ENCODE assay signal across 8 cellular contexts in the genomic region with DNA sequence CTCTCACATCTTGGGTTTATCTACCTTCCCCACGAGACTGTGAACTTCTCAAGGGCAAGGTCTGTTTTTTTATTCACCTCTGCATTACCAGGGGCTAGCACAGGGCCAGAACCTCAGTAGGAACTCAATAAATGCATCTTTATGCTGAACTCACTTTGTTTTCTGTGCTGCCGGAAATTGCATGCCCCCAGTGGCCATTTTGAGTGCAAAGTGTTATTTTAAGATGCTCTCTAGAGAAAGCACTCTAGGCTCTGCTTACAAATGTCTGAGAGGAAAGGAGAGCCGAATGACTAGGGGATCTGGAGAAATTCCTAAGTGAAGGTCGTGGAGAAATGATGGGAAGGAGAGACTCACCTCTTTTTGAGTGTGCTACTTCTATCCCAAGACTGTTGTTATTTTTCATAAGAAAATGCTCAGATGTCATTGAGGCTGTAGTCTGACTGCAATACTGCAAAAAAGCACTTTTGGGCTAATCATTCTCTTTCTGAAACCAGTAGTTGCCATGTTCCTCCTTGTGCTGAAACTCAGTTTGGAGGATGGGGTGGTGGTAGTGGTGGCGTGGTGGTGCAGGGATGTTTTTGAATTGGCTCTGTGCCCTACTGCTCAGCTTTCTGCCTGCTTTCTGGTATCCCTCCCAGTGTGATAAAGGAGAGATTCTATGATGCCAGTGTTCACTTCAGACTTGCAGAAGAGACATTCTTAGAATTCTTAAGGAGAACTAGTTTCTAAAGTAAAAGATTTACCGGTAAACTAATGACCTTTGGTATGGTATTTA. TPM values are rescaled to one million over a fixed set of nuclear protein-coding genes. Genes with fewer than 3 reads are reported as not detected.
DNase-seq lines count a peak whose midpoint lies in the region; ATAC-seq and TF ChIP-seq lines count a peak whose summit lies in the region.

No MANE protein-coding gene starts in this region.

- CTCF ChIA-PET in AG04449 (lab: Yijun Ruan, JAX): interaction anchor here (1.1 kb wide), 2 partner anchors 9 to 31 kb away, joined by 3 read pairs; no protein-coding TSS in a partner anchor
- CTCF ChIA-PET in activated naive CD4-positive, alpha-beta T cell treated with anti-CD3 and anti-CD28 coated beads for 36 hours (lab: Charles Lee): interaction anchor here (0.6 to 2.0 kb wide), 3 partner anchors 36 to 1949 kb away, joined by 4 to 6 read pairs (median 4); no protein-coding TSS in a partner anchor

- H3K9me2 ChIP-seq in OCI-LY1 (ENCODE audit: low read depth, low read length): no peaks in the 10 kb centered on the region

- H3K27me3 Mint-ChIP-seq in activated naive CD4-positive, alpha-beta T cell treated with anti-CD3 and anti-CD28 coated beads for 36 hours (ENCODE audit: low read depth): no peaks in the 10 kb centered on the region

- no peaks in the 10 kb centered on the region for H3F3A ChIP-seq in OCI-LY1 (ENCODE audit: insufficient read depth, low read length)

- POLR2A ChIA-PET in AG04449 (lab: Yijun Ruan, JAX): no interaction called here

- intact Hi-C loops in activated naive CD4-positive, alpha-beta T cell treated with anti-CD3 and anti-CD28 coated beads for 36 hours (cut with micrococcal nuclease): loop anchor here (1.0 to 10.0 kb wide), 8 partner anchors 9 to 1148 kb away; a partner anchor contains a TSS

- DNase-seq in AG04449 (ENCODE audit: low read depth, low spot score) (no peak), iris pigment epithelial cell (ENCODE audit: low read depth) (peak; percentile 55), superior temporal gyrus (ENCODE audit: extremely low spot score) (peak; percentile 33), left lobe of liver (ENCODE audit: low spot score) (no peak)
- DNase-seq in activated naive CD4-positive, alpha-beta T cell treated with anti-CD3 and anti-CD28 coated beads for 36 hours: peak; percentile 57

- H3K27ac Mint-ChIP-seq in activated naive CD4-positive, alpha-beta T cell treated with anti-CD3 and anti-CD28 coated beads for 36 hours: peak overlapping the region; percentile 92

- no peaks in the 10 kb centered on the region for H3K9me3 Mint-ChIP-seq in activated naive CD4-positive, alpha-beta T cell treated with anti-CD3 and anti-CD28 coated beads for 36 hours

- peak overlapping the region; percentile 48 for H3K4me2 ChIP-seq in OCI-LY1 (ENCODE audit: low read length)

- H3K4me1 ChIP-seq in OCI-LY1 (ENCODE audit: insufficient read depth, low read length, severe bottlenecking): peaks cover 22% of the 10 kb centered on the region

- H3K27ac ChIP-seq in OCI-LY1 (ENCODE audit: low read depth, low read length, poor library complexity, severe bottlenecking): peak overlapping the region; percentile 14

- H3K9ac ChIP-seq in OCI-LY1 (ENCODE audit: low read length): no peak overlapping the region

- peaks cover 5% of the 10 kb centered on the region for H3K36me3 Mint-ChIP-seq in activated naive CD4-positive, alpha-beta T cell treated with anti-CD3 and anti-CD28 coated beads for 36 hours (ENCODE audit: low read depth)

- H4K20me1 ChIP-seq in OCI-LY1 (ENCODE audit: insufficient read depth, low read length): no peaks in the 10 kb centered on the region

- TF ChIP-seq CTCF in AG04449 (IDR thresholded peaks at IDR 0.05; ENCODE audit: insufficient read depth, low read length, missing control alignments): peak; percentile 43
- peak; percentile 55 for TF ChIP-seq CTCF in OCI-LY1 (IDR thresholded peaks at IDR 0.05; ENCODE audit: low read length)

- H3K4me3 Mint-ChIP-seq in activated naive CD4-positive, alpha-beta T cell treated with anti-CD3 and anti-CD28 coated beads for 36 hours: peak overlapping the region; percentile 48

- H3K79me2 ChIP-seq in OCI-LY1 (ENCODE audit: insufficient read depth, low read length): no peaks in the 10 kb centered on the region

- ATAC-seq in GM18520 (IDR thresholded peaks at IDR 0.05; ENCODE audit: unreplicated experiment) (peak; percentile 37), HG02885 (IDR thresholded peaks at IDR 0.05; ENCODE audit: poor library complexity, unreplicated experiment) (peak; percentile 60), left lobe of liver (no peak)

- no peaks in the 10 kb centered on the region for H3K27me3 ChIP-seq in OCI-LY1 (ENCODE audit: insufficient read depth, low read length)

- H3K36me3 ChIP-seq in OCI-LY1 (ENCODE audit: insufficient read depth, low read length): no peaks in the 10 kb centered on the region

- H3K4me3 ChIP-seq in AG04449 (ENCODE audit: low read depth, low read length) (peak overlapping the region; percentile 18; the same call in 1 of the 2 replicates), OCI-LY1 (ENCODE audit: low read depth, low read length, poor library complexity, severe bottlenecking) (no peak overlapping the region)

- H3K4me1 Mint-ChIP-seq in activated naive CD4-positive, alpha-beta T cell treated with anti-CD3 and anti-CD28 coated beads for 36 hours (ENCODE audit: low read depth): peaks cover 72% of the 10 kb centered on the region

- no peak overlapping the region for H2AFZ ChIP-seq in OCI-LY1 (ENCODE audit: low read length)

- H3K9me3 ChIP-seq in OCI-LY1 (ENCODE audit: low read length): no peaks in the 10 kb centered on the region

RNA-seq across cellular contexts. Expression of a gene that starts 41.3 kb away (rescaled TPM):
- 10 to 100 TPM; 32.8 to 34.8 TPM for total RNA-seq in activated naive CD4-positive, alpha-beta T cell treated with anti-CD3 and anti-CD28 coated beads for 36 hours
- total RNA-seq in left lobe of liver: 2.1 TPM

Comparison
In these comparisons a context has a peak if more than half of its experiments do, and no peak if none do; other contexts are left out.
1. DNase-seq: peak in activated naive CD4-positive, alpha-beta T cell treated with anti-CD3 and anti-CD28 coated beads for 36 hours (single experiment), iris pigment epithelial cell (single experiment) and superior temporal gyrus (single experiment); none in AG04449 (single experiment) and left lobe of liver (single experiment).
2. RNA of a gene that starts 41.3 kb away (total RNA-seq): 32.8 to 34.8 TPM in activated naive CD4-positive, alpha-beta T cell treated with anti-CD3 and anti-CD28 coated beads for 36 hours; 2.1 TPM in left lobe of liver (single experiment); every median in the first group is over 10 times any median in the second.